Comparison of ENCODE assay signal across 14 cellular contexts in the genomic region with DNA sequence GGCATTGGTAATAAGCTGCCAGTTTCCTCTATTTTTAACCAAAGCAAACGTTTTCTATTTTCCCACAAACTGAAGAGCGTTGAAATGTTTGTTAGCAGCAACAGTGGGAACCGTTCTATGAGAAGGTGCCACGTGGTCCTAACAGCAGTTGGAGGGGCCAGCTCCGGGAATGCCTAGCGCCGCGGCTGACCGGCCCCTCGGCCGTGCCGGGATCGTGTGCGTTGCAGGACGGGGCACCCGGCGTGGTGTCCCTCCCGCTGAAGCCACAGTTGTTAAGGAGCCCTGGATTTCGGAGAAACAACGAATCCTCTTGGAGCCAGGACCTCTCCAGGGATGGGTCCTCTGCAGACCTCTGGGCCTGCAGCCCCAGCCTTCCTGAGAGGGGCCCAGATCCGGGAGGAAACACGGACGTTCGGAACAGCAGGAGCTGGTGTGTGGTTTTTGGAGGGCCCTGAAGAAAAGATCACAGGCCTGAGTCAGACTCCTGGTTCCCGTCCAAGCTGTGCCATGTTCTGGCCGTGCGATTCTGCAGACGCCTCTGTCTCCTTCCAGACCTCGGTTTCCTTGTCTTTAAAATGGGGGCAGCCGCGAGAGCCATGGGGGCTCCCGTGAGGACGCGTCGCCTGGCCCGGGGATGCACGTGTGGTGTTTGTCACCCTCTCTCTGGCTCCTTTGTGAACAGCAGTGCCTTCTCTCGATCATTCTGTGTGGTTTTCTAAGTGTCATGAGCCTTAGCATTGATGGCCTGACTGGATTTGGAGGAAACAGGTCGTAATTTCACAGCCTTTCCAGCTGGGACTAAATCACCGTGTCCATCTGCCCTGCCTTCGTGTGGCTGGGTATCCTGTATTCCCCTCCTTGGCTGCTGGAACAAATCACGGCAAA. TPM values are rescaled to one million over a fixed set of nuclear protein-coding genes. Genes with fewer than 3 reads are reported as not detected.
DNase-seq lines count a peak whose midpoint lies in the region; ATAC-seq and TF ChIP-seq lines count a peak whose summit lies in the region.
"Had no signal": no experiment of that assay in that cellular context is flagged by ENCODE, and none has a peak within 500 bp of the region (broad histone marks: within the 10 kb centered on the region; RNA-seq: fewer than 3 reads in every experiment).

No MANE protein-coding gene starts in this region.

- BruUV-seq in MCF 10A (replicated peaks; lab: Mats Ljungman, UMichigan), result no TSS peak
- BruUV-seq in mammary epithelial cell (replicated peaks; lab: Mats Ljungman, UMichigan), result no TSS peak

- H3K27ac Mint-ChIP-seq in MCF 10A (ENCODE audit: low read depth, unreplicated experiment), result no peak overlapping the region

- no peak overlapping the region for H3K4me2 ChIP-seq in mammary epithelial cell (ENCODE audit: insufficient read depth, low read depth, low read length)

- no peaks in the 10 kb centered on the region for H3K36me3 ChIP-seq in mammary epithelial cell (ENCODE audit: insufficient read depth, low read length)
- no peaks in the 10 kb centered on the region for H3K36me3 ChIP-seq in muscle layer of colon (ENCODE audit: insufficient read depth, low read length)
- no peaks in the 10 kb centered on the region for H3K36me3 ChIP-seq in urinary bladder (ENCODE audit: insufficient read depth)
- H3K36me3 ChIP-seq: WERI-Rb-1 had no signal

- ATAC-seq in HG02642 (IDR thresholded peaks at IDR 0.05; ENCODE audit: poor library complexity, unreplicated experiment), result no peak
- ATAC-seq: stimulated activated naive CD8-positive, alpha-beta T cell treated with anti-CD3 and anti-CD28 coated beads, Interleukin-15, Interleukin-2, amounts not matched to agents 100 U/mL and 50 U/mL, for 24 hours had no signal

- TF ChIP-seq CTCF in MCF 10A (IDR thresholded peaks at IDR 0.05; ENCODE audit: unreplicated experiment) (no peak), mammary epithelial cell (conservative IDR thresholded peaks at IDR 0.05 in 1 of 2, IDR thresholded peaks at IDR 0.05 in 1 of 2; ENCODE audit: extremely low read depth in 1 of 2, insufficient read depth in 1 of 2, low read depth in 1 of 2, low read length in 2 of 2) (no peak), coronary artery (IDR thresholded peaks at IDR 0.05) (no peak)

- no peaks in the 10 kb centered on the region for H3K9me3 ChIP-seq in mammary epithelial cell (replicated peaks; ENCODE audit: insufficient read depth, low read length)
- no peaks in the 10 kb centered on the region for H3K9me3 ChIP-seq in muscle layer of colon (ENCODE audit: low read length)

- intact Hi-C loops in MCF 10A (cut with micrococcal nuclease), result no loop called here
- intact Hi-C loops in mammary epithelial cell (cut with micrococcal nuclease), result no loop called here

- peaks cover 69% of the 10 kb centered on the region for H3K79me2 ChIP-seq in mammary epithelial cell (ENCODE audit: insufficient read depth, low read length)

- POLR2A ChIA-PET in MCF 10A (lab: Yijun Ruan, JAX), result no interaction called here

- dilution Hi-C loops in mammary epithelial cell (cut with HindIII; ENCODE audit: low sequenced_read_pairs), result no loop called here

- H3K9ac ChIP-seq in mammary epithelial cell (ENCODE audit: insufficient read depth, low read length), result no peak overlapping the region
- H3K9ac ChIP-seq in muscle layer of colon (ENCODE audit: low read length), result peak overlapping the region; percentile 53

- in situ Hi-C loops in mammary epithelial cell (cut with MboI; ENCODE audit: low sequenced_read_pairs in 2 of 2) (no loop called here), ACHN (cut with HindIII; ENCODE audit: low pct_ligation_motif_present, low pct_unique_long_range_greater_than_20kb, low sequenced_read_pairs) (no loop called here)

- H3K27me3 ChIP-seq in mammary epithelial cell (ENCODE audit: insufficient read depth, low read length) (no peaks in the 10 kb centered on the region), muscle layer of colon (ENCODE audit: control insufficient read depth in 1 of 2, insufficient read depth in 2 of 2, low read length in 2 of 2) (no peaks in the 10 kb centered on the region)

- DNase-seq in MCF 10A (ENCODE audit: unreplicated experiment) (peak; percentile 58), mammary epithelial cell (no peak), coronary artery (ENCODE audit: low spot score) (no peak), ACHN (no peak), OCI-M2 (lab: John Stamatoyannopoulos, UW; ENCODE audit: unreplicated experiment) (no peak)
- DNase-seq: stimulated activated CD4-positive, alpha-beta T cell treated with anti-CD3 and anti-CD28 coated beads, Interleukin-15, amount 100 ng/mL, for 24 hours; stimulated activated naive CD8-positive, alpha-beta T cell treated with anti-CD3 and anti-CD28 coated beads, Interleukin-15, Interleukin-2, amounts not matched to agents 100 U/mL and 50 U/mL, for 24 hours; WERI-Rb-1 had no signal

- H3K36me3 Mint-ChIP-seq in MCF 10A (ENCODE audit: insufficient read depth, unreplicated experiment), result no peaks in the 10 kb centered on the region

- CTCF ChIA-PET in MCF 10A (lab: Yijun Ruan, JAX) (interaction anchor here (0.6 to 1.3 kb wide), 3 partner anchors 14 to 38 kb away, joined by 3 to 4 read pairs (median 4); no protein-coding TSS in a partner anchor), mammary epithelial cell (lab: Charles Lee; ENCODE audit: low non-redundant PET) (no interaction called here)

- no peaks in the 10 kb centered on the region for H4K20me1 ChIP-seq in mammary epithelial cell (ENCODE audit: insufficient read depth, low read length)

- no peak overlapping the region for H3K27ac ChIP-seq in mammary epithelial cell (ENCODE audit: insufficient read depth, low read depth, low read length)
- peak overlapping the region; percentile 68 to 82 for H3K27ac ChIP-seq in coronary artery
- peak overlapping the region; percentile 94 for H3K27ac ChIP-seq in muscle layer of colon (ENCODE audit: low read depth, low read length)
- H3K27ac ChIP-seq in urinary bladder (ENCODE audit: low read depth), result peak overlapping the region; percentile 89
- H3K27ac ChIP-seq: 22Rv1, WERI-Rb-1 had no signal

- H3K4me3 ChIP-seq in mammary epithelial cell (replicated peaks in 1 of 3; ENCODE audit: insufficient read depth in 1 of 3, low read depth in 2 of 3, low read length in 3 of 3) (no peak overlapping the region), coronary artery (peak overlapping the region; percentile 41), muscle layer of colon (ENCODE audit: low read depth in 1 of 2, low read length in 2 of 2) (peak overlapping the region in 1 of 2 donors; percentile 7), urinary bladder (ENCODE audit: low read depth, low read length) (no peak overlapping the region)

- H3K4me1 ChIP-seq in mammary epithelial cell (ENCODE audit: insufficient read depth, low read length), result peaks cover 32% of the 10 kb centered on the region
- H3K4me1 ChIP-seq in muscle layer of colon (ENCODE audit: insufficient read depth, low read length), result peaks cover 82% of the 10 kb centered on the region
- H3K4me1 ChIP-seq in urinary bladder (ENCODE audit: insufficient read depth), result no peaks in the 10 kb centered on the region

- no peak overlapping the region for H2AFZ ChIP-seq in mammary epithelial cell (ENCODE audit: low read depth, low read length)

- no peak overlapping the region for H3K4me3 Mint-ChIP-seq in MCF 10A (ENCODE audit: unreplicated experiment)

- WGBS in mammary epithelial cell (ENCODE audit: low coverage, missing lambda C conversion rate), result 93% methylated on average over 33 of the region's 42 CpGs
- WGBS in urinary bladder, result 75% methylated on average over 42 of the region's 42 CpGs

- H3K4me1 Mint-ChIP-seq in MCF 10A (ENCODE audit: insufficient read depth, unreplicated experiment), result peaks cover 15% of the 10 kb centered on the region

- H3K9me3 Mint-ChIP-seq in MCF 10A (ENCODE audit: unreplicated experiment), result no peaks in the 10 kb centered on the region

- H3K27me3 Mint-ChIP-seq in MCF 10A (ENCODE audit: insufficient read depth, unreplicated experiment), result no peaks in the 10 kb centered on the region

RNA-seq across cellular contexts. Expression of a gene that starts 40.4 kb away (rescaled TPM):
- total RNA-seq in MCF 10A (2022) (8.8 and 14.2 TPM in 2 replicates), mammary epithelial cell (10 to 100 TPM; 37.0 to 48.5 TPM), urinary bladder (13.3 TPM)
- polyA plus RNA-seq in mammary epithelial cell (30.6 TPM), urinary bladder (86.5 TPM)
- polyA minus RNA-seq in mammary epithelial cell, result 6.7 TPM
- total RNA-seq: OCI-LY7 had no signal

RNA-seq across cellular contexts. Expression of a gene that starts 57.2 kb away (rescaled TPM):
- not detected in 2 replicates for total RNA-seq in MCF 10A (2022)
- not detected for total RNA-seq in mammary epithelial cell
- polyA plus RNA-seq in mammary epithelial cell, result not detected
- not detected for polyA minus RNA-seq in mammary epithelial cell
- total RNA-seq in urinary bladder, result not detected
- not detected for polyA plus RNA-seq in urinary bladder
- total RNA-seq: lung microvascular endothelial cell, OCI-LY7 had no signal
